ENCODE assay signal across 24 cellular contexts in genomic region chr5:9699681-9700080, GRCh38.
"Had no signal": no experiment of that assay in that cellular context is flagged by ENCODE, and none has a peak within 500 bp of the region (broad histone marks: within the 10 kb centered on the region; RNA-seq: fewer than 3 reads in every experiment).

No MANE protein-coding gene starts in this region.

- H3K4me3 ChIP-seq: gastroesophageal sphincter, left ventricle myocardium inferior, stomach, transverse colon, uterus had no signal

- H3K27me3 Mint-ChIP-seq: activated naive CD8-positive, alpha-beta T cell; activated T-cell treated with anti-CD3 and anti-CD28 coated beads, Interleukin-2, amount 50 U/mL, for 24 hours; dendritic cell treated with granulocyte-macrophage colony-stimulating factor and Interleukin-4, amounts not matched to agents 40 ng/mL and 50 ng/mL, for 4 days had no signal

- H3K27ac Mint-ChIP-seq: activated naive CD8-positive, alpha-beta T cell; activated T-cell treated with anti-CD3 and anti-CD28 coated beads, Interleukin-2, amount 50 U/mL, for 24 hours; activated T-helper 2 cell treated with anti-CD3 and anti-CD28 coated beads, Interferon-gamma antibody, Interleukin-2, Interleukin-4, amounts not matched to agents 10 μg/mL and 5 μg/mL and 100 μg/mL, durations not matched to agents 14 hours and 24 hours and 36 hours; dendritic cell treated with granulocyte-macrophage colony-stimulating factor and Interleukin-4, amounts not matched to agents 40 ng/mL and 50 ng/mL, for 4 days; natural killer cell; WTC11 had no signal

- FAIRE-seq: TTC549 had no signal

- H3K9me3 Mint-ChIP-seq: activated T-cell treated with anti-CD3 and anti-CD28 coated beads, Interleukin-2, amount 50 U/mL, for 24 hours; activated T-helper 2 cell treated with anti-CD3 and anti-CD28 coated beads, Interferon-gamma antibody, Interleukin-2, Interleukin-4, amounts not matched to agents 10 μg/mL and 5 μg/mL and 100 μg/mL, durations not matched to agents 14 hours and 24 hours and 36 hours; dendritic cell treated with granulocyte-macrophage colony-stimulating factor and Interleukin-4, amounts not matched to agents 40 ng/mL and 50 ng/mL, for 4 days; WTC11 had no signal

- H3K4me1 ChIP-seq: gastroesophageal sphincter, left ventricle myocardium inferior, stomach, transverse colon, uterus had no signal

- H3K9me3 ChIP-seq: gastroesophageal sphincter, left ventricle myocardium inferior, stomach, transverse colon, uterus had no signal

- H3K36me3 ChIP-seq: gastroesophageal sphincter, left ventricle myocardium inferior, stomach, transverse colon, uterus had no signal

- H3K27me3 ChIP-seq: gastroesophageal sphincter, stomach, transverse colon, uterus had no signal

- H3K36me3 Mint-ChIP-seq: activated naive CD8-positive, alpha-beta T cell; natural killer cell; WTC11 had no signal

- DNase-seq: activated CD8-positive, alpha-beta memory T cell treated with anti-CD3 and anti-CD28 coated beads for 24 hours; activated CD8-positive, alpha-beta memory T cell treated with anti-CD3 and anti-CD28 coated beads, Interleukin-2, amount 50 U/mL, for 4 hours; activated naive CD4-positive, alpha-beta T cell; activated T-cell treated with anti-CD3 and anti-CD28 coated beads, Interleukin-2, amount 50 U/mL, for 24 hours; cerebellar nuclear complex; effector CD8-positive, alpha-beta T cell; erythroblast; head of caudate nucleus; hypothalamus; left ventricle myocardium inferior; midbrain; natural killer cell; right cardiac atrium; stimulated activated CD4-positive, alpha-beta T cell treated with anti-CD3 and anti-CD28 coated beads, Interleukin-1b, Interleukin-23, amount 100 ng/mL, for 48 hours; stomach; T-helper 1 cell; transverse colon; uterus had no signal

- H3K4me3 Mint-ChIP-seq: activated naive CD8-positive, alpha-beta T cell; activated T-cell treated with anti-CD3 and anti-CD28 coated beads, Interleukin-2, amount 50 U/mL, for 24 hours; dendritic cell treated with granulocyte-macrophage colony-stimulating factor and Interleukin-4, amounts not matched to agents 40 ng/mL and 50 ng/mL, for 4 days; natural killer cell; WTC11 had no signal

- H3K27ac ChIP-seq: gastroesophageal sphincter, left ventricle myocardium inferior, stomach, transverse colon, uterus had no signal

- ATAC-seq: gastroesophageal sphincter, natural killer cell, right cardiac atrium, WTC11 had no signal

- H3K4me1 Mint-ChIP-seq: natural killer cell, WTC11 had no signal
